13 cellular contexts compared by ENCODE assay signal in the genomic region with DNA sequence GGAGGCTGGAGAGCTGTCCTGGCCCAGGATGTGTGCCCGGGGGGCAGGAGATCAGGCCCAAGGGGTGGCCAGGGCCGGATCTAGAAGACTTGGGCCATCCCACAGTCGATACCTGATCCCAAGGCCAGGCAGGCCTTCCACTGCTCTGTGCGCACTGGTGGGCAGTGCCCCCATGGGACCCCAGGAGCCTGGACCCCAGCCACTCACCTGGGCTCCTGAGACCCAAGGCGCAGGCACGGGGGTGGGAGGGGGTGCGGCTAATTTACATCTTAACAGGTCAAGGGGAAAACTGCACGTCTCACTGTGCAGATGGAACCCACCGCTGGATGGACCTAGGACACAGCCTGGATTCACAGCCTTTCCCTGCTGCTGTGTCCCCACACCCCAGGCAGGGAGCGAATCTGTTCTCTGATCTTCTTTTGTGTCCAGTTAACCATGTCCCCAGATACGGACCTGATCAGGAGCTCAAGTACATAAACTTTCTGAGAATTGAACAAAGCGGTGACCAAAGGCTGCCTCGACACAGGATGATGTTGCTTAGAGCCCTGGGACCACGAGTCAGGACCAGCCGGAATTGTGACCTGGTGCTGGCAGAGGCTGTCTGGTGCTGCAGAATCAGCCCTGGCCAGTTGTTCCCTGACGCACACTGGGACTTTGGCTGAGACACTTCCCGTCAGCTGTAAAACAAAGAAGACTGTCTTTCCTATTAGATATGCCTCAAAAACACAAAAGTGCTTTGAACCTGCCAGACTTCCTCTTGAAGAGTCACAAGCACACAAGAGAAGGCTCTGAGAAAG.
A peak's percentile ranks its signal among the peaks of the same experiment; 100 is the strongest.
DNase-seq lines count a peak whose midpoint lies in the region; TF ChIP-seq lines count a peak whose summit lies in the region.
"Had no signal": no experiment of that assay in that cellular context is flagged by ENCODE, and none has a peak within 500 bp of the region (broad histone marks: within the 10 kb centered on the region; RNA-seq: fewer than 3 reads in every experiment).

No MANE protein-coding gene starts in this region.

- no peak overlapping the region for H3K4me2 ChIP-seq in smooth muscle cell

- peaks cover 8% of the 10 kb centered on the region for H3K4me1 Mint-ChIP-seq in activated CD4-positive, alpha-beta memory T cell treated with anti-CD3 and anti-CD28 coated beads, Interleukin-2, amount 10 ng/mL, durations not matched to agents 7 days and 5 days
- H3K4me1 Mint-ChIP-seq in activated CD4-positive, alpha-beta memory T cell treated with anti-CD3 and anti-CD28 coated beads for 36 hours (ENCODE audit: low read depth), result peaks cover 17% of the 10 kb centered on the region

- no peaks in the 10 kb centered on the region for H3K36me3 Mint-ChIP-seq in activated CD4-positive, alpha-beta memory T cell treated with anti-CD3 and anti-CD28 coated beads, Interleukin-2, amount 10 ng/mL, durations not matched to agents 7 days and 5 days (ENCODE audit: low read depth)
- H3K36me3 Mint-ChIP-seq in activated CD4-positive, alpha-beta memory T cell treated with anti-CD3 and anti-CD28 coated beads for 36 hours, result no peaks in the 10 kb centered on the region

- no peaks in the 10 kb centered on the region for H4K20me1 ChIP-seq in smooth muscle cell (ENCODE audit: low read depth)

- H3K4me3 ChIP-seq in smooth muscle cell, result no peak overlapping the region

- intact Hi-C loops in activated CD4-positive, alpha-beta memory T cell treated with anti-CD3 and anti-CD28 coated beads for 36 hours (cut with micrococcal nuclease), result no loop called here

- no peaks in the 10 kb centered on the region for H3K9me3 Mint-ChIP-seq in activated CD4-positive, alpha-beta memory T cell treated with anti-CD3 and anti-CD28 coated beads, Interleukin-2, amount 10 ng/mL, durations not matched to agents 7 days and 5 days
- H3K9me3 Mint-ChIP-seq in activated CD4-positive, alpha-beta memory T cell treated with anti-CD3 and anti-CD28 coated beads for 36 hours, result no peaks in the 10 kb centered on the region
- H3K9me3 Mint-ChIP-seq: T-helper 1 cell treated with Interleukin-12 subunit alpha and Interleukin-12 subunit beta and Interleukin-4 antibody, amounts not matched to agents 30 μg/mL and 1 μg/mL, for 36 hours had no signal

- H3K27ac Mint-ChIP-seq in activated CD4-positive, alpha-beta memory T cell treated with anti-CD3 and anti-CD28 coated beads, Interleukin-2, amount 10 ng/mL, durations not matched to agents 7 days and 5 days, result no peak overlapping the region
- H3K27ac Mint-ChIP-seq in activated CD4-positive, alpha-beta memory T cell treated with anti-CD3 and anti-CD28 coated beads for 36 hours, result no peak overlapping the region
- H3K27ac Mint-ChIP-seq: T-helper 1 cell treated with Interleukin-12 subunit alpha and Interleukin-12 subunit beta and Interleukin-4 antibody, amounts not matched to agents 30 μg/mL and 1 μg/mL, for 36 hours had no signal

- no peak overlapping the region for H3K9ac ChIP-seq in smooth muscle cell (ENCODE audit: low read depth)

- no peaks in the 10 kb centered on the region for H3K36me3 ChIP-seq in smooth muscle cell (ENCODE audit: low read depth)
- H3K36me3 ChIP-seq: brain microvascular endothelial cell had no signal

- 75% methylated on average over 17 of the region's 17 CpGs for WGBS in smooth muscle cell (ENCODE audit: low lambda C conversion rate)

- H2AFZ ChIP-seq in smooth muscle cell (ENCODE audit: low read depth), result no peak overlapping the region

- H3K4me3 Mint-ChIP-seq in activated CD4-positive, alpha-beta memory T cell treated with anti-CD3 and anti-CD28 coated beads, Interleukin-2, amount 10 ng/mL, durations not matched to agents 7 days and 5 days, result no peak overlapping the region
- no peak overlapping the region for H3K4me3 Mint-ChIP-seq in activated CD4-positive, alpha-beta memory T cell treated with anti-CD3 and anti-CD28 coated beads for 36 hours
- H3K4me3 Mint-ChIP-seq: T-helper 1 cell treated with Interleukin-12 subunit alpha and Interleukin-12 subunit beta and Interleukin-4 antibody, amounts not matched to agents 30 μg/mL and 1 μg/mL, for 36 hours had no signal

- H3K27me3 Mint-ChIP-seq in activated CD4-positive, alpha-beta memory T cell treated with anti-CD3 and anti-CD28 coated beads, Interleukin-2, amount 10 ng/mL, durations not matched to agents 7 days and 5 days, result peaks cover 44% of the 10 kb centered on the region
- peaks cover 7% of the 10 kb centered on the region for H3K27me3 Mint-ChIP-seq in activated CD4-positive, alpha-beta memory T cell treated with anti-CD3 and anti-CD28 coated beads for 36 hours

- TF ChIP-seq CTCF in smooth muscle cell (IDR thresholded peaks at IDR 0.05; ENCODE audit: borderline replicate concordance, insufficient read depth, poor library complexity, severe bottlenecking), result no peak

- no peaks in the 10 kb centered on the region for H3K4me1 ChIP-seq in smooth muscle cell (ENCODE audit: low read depth)

- H3K79me2 ChIP-seq in smooth muscle cell (ENCODE audit: low read depth), result no peaks in the 10 kb centered on the region

- no peaks in the 10 kb centered on the region for H3K27me3 ChIP-seq in smooth muscle cell (ENCODE audit: low read depth)
- H3K27me3 ChIP-seq: brain microvascular endothelial cell had no signal

- CTCF ChIA-PET in activated CD4-positive, alpha-beta memory T cell treated with anti-CD3 and anti-CD28 coated beads, Interleukin-2, amount 10 ng/mL, durations not matched to agents 7 days and 5 days (lab: Charles Lee), result no interaction called here
- CTCF ChIA-PET in activated CD4-positive, alpha-beta memory T cell treated with anti-CD3 and anti-CD28 coated beads for 36 hours (lab: Charles Lee), result no interaction called here

- peak overlapping the region; percentile 45 for H3K27ac ChIP-seq in smooth muscle cell (ENCODE audit: low read depth)
- H3K27ac ChIP-seq: brain microvascular endothelial cell had no signal

- no peaks in the 10 kb centered on the region for H3K9me3 ChIP-seq in smooth muscle cell (replicated peaks; ENCODE audit: low read depth)

- H3F3A ChIP-seq in smooth muscle cell (ENCODE audit: low read depth), result no peaks in the 10 kb centered on the region

- POLR2A ChIA-PET in activated CD4-positive, alpha-beta memory T cell treated with anti-CD3 and anti-CD28 coated beads, Interleukin-2, amount 10 ng/mL, durations not matched to agents 7 days and 5 days (lab: Charles Lee), result no interaction called here
- POLR2A ChIA-PET in activated CD4-positive, alpha-beta memory T cell treated with anti-CD3 and anti-CD28 coated beads for 36 hours (lab: Charles Lee), result no interaction called here

- DNase-seq in activated CD4-positive, alpha-beta memory T cell treated with anti-CD3 and anti-CD28 coated beads, Interleukin-2, amount 10 ng/mL, durations not matched to agents 7 days and 5 days, result peak; percentile 13
- no peak for DNase-seq in activated CD4-positive, alpha-beta memory T cell treated with anti-CD3 and anti-CD28 coated beads for 36 hours
- DNase-seq in astrocyte of the hippocampus (ENCODE audit: low read depth, low spot score), result peak; percentile 19
- DNase-seq in hypothalamus (lab: John Stamatoyannopoulos, UW), result peak in 29 of 51 donors; percentile 5 to 67 (median 28)
- no peak for DNase-seq in smooth muscle cell (lab: John Stamatoyannopoulos, UW; ENCODE audit: unreplicated experiment)
- DNase-seq in activated gamma-delta T cell treated with Interleukin-2 at 50 U/mL for 16 hours, result no peak
- DNase-seq in cortex of kidney (lab: John Stamatoyannopoulos, UW), result no peak
- DNase-seq in cerebellum (ENCODE audit: low spot score), result no peak
- DNase-seq: brain microvascular endothelial cell, DMS79 treated with DMSO at 0.1 percent for 48 hours, NCI-H2107, occipital lobe had no signal

Comparison
In these comparisons a context has a peak if more than half of its experiments do, and no peak if none do; other contexts are left out.
1. DNase-seq: peak in activated CD4-positive, alpha-beta memory T cell treated with anti-CD3 and anti-CD28 coated beads, Interleukin-2, amount 10 ng/mL, durations not matched to agents 7 days and 5 days (single experiment), astrocyte of the hippocampus (single experiment) and hypothalamus (29 of 51); none in activated CD4-positive, alpha-beta memory T cell treated with anti-CD3 and anti-CD28 coated beads for 36 hours (single experiment), smooth muscle cell (single experiment), activated gamma-delta T cell treated with Interleukin-2 at 50 U/mL for 16 hours (single experiment), cortex of kidney (single experiment) and cerebellum (single experiment).